In the genomic region with DNA sequence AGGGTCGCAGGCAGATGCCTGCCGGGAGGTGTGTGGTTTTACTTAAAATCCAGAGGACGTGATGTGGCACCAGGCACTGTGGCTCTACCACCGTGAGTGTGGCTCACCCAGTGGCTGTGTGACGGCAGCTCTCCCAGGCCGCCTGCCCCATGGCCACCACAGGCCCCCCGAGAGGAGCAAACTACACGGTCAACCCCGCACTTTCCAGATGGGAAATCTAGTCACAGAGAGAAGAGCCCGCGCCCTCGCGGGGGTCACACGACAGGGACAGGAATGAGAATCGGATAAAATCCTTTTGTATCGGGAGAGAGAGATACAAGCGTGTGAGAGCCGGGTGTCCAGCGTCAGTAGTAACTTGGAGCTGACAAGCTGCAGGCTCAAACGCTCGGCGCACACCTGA, we compare ENCODE assay signal across 27 cellular contexts. TPM values are rescaled to one million over a fixed set of nuclear protein-coding genes. Genes with fewer than 3 reads are reported as not detected.
"Had no signal": no experiment of that assay in that cellular context is flagged by ENCODE, and none has a peak within 500 bp of the region (broad histone marks: within the 10 kb centered on the region; RNA-seq: fewer than 3 reads in every experiment).

No MANE protein-coding gene starts in this region.

- H3K27me3 ChIP-seq: MG63 had no signal

- ATAC-seq: HepG2, Panc1, PC-3 had no signal

- H3K36me3 ChIP-seq: MG63 had no signal

- H3K9me3 ChIP-seq: MG63, SK-N-SH had no signal

- H3K27ac ChIP-seq: RWPE1 had no signal

- DNase-seq: IMR-90, Karpas-422, KG1, MG63, NCI-H1092, NCI-H1105 treated with DMSO at 0.1 percent for 48 hours, NCI-H1417 treated with DMSO at 0.1 percent for 48 hours, NCI-H187, NCI-H2029, NCI-H2081 treated with DMSO at 0.1 percent for 48 hours, NCI-H2171, NCI-H226, NCI-H446, NCI-H510A, NCI-H524 treated with DMSO at 0.1 percent for 48 hours, NCI-H69, NCI-H774, PC-3, SHP77, SK-N-SH, SW 1271 had no signal

- H3K4me3 ChIP-seq: MG63 had no signal

RNA-seq across cellular contexts. Expression of a gene that starts 24.4 kb away (rescaled TPM):
- total RNA-seq: IMR-90 had no signal
- polyA plus RNA-seq: IMR-90 had no signal

RNA-seq across cellular contexts. Expression of a gene that starts 45.2 kb away (rescaled TPM):
- total RNA-seq: HepG2, HT1080, IMR-90, OCI-LY7, PC-3, SK-MEL-5 had no signal
- polyA plus RNA-seq: HepG2, IMR-90, SK-N-SH had no signal
